ENCODE assay signal across 24 cellular contexts in the genomic region with DNA sequence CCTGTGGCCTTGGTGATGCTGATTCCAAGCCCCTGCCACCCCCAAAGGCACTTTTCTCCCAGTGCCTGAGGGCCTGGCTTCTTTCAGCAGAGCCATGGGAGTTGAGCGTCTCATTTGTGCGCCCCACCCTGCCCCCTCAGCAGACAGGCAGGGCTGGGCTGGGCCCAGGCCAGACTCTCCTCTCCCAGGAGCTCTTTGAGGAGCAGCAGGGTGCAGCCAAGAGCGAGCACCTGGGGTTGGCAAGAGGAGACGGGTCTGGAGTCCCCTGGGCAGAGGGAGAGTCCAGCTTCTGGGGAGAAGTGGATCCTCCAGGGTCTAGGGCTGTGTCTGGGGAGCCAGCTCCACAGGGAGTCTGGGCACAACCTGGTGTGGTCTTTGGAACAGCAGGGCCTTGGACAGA. TPM values are rescaled to one million over a fixed set of nuclear protein-coding genes. Genes with fewer than 3 reads are reported as not detected.
"Had no signal": no experiment of that assay in that cellular context is flagged by ENCODE, and none has a peak within 500 bp of the region (broad histone marks: within the 10 kb centered on the region; RNA-seq: fewer than 3 reads in every experiment).

No MANE protein-coding gene starts in this region.

- H3K9me3 Mint-ChIP-seq: activated B cell treated with CpG ODN at 0.5 μM for 24 hours; activated CD4-positive, alpha-beta memory T cell treated with anti-CD3 and anti-CD28 coated beads for 36 hours; activated naive CD4-positive, alpha-beta T cell treated with anti-CD3 and anti-CD28 coated beads, Interleukin-2, amount 50 U/mL, for 72 hours; activated T-helper 1 cell treated with anti-CD3 and anti-CD28 coated beads, Interleukin-12 subunit alpha, Interleukin-12 subunit beta, Interleukin-2, Interleukin-4 antibody, amounts not matched to agents 30 ng/mL and 10 ng/mL and 1 ng/mL, durations not matched to agents 14 hours and 24 hours and 36 hours; effector memory CD8-positive, alpha-beta T cell; stimulated activated naive CD8-positive, alpha-beta T cell treated with anti-CD3 and anti-CD28 coated beads, Interleukin-15, amount 100 ng/mL, for 72 hours had no signal

- H3K27ac ChIP-seq: left lung, neutrophil, skin epidermis, testis had no signal

- H3K4me3 Mint-ChIP-seq: activated B cell treated with CpG ODN at 0.5 μM for 24 hours; activated CD4-positive, alpha-beta memory T cell treated with anti-CD3 and anti-CD28 coated beads for 36 hours; activated T-helper 1 cell treated with anti-CD3 and anti-CD28 coated beads, Interleukin-12 subunit alpha, Interleukin-12 subunit beta, Interleukin-2, Interleukin-4 antibody, amounts not matched to agents 30 ng/mL and 10 ng/mL and 1 ng/mL, durations not matched to agents 14 hours and 24 hours and 36 hours; effector memory CD8-positive, alpha-beta T cell; stimulated activated naive CD8-positive, alpha-beta T cell treated with anti-CD3 and anti-CD28 coated beads, Interleukin-15, amount 100 ng/mL, for 72 hours had no signal

- H3K27me3 ChIP-seq: testis had no signal

- H3K4me1 Mint-ChIP-seq: activated B cell treated with CpG ODN at 0.5 μM for 24 hours had no signal

- H3K27me3 Mint-ChIP-seq: activated B cell treated with CpG ODN at 0.5 μM for 24 hours had no signal

- ATAC-seq: activated naive CD4-positive, alpha-beta T cell treated with anti-CD3 and anti-CD28 coated beads, Interleukin-2, amount 50 U/mL, for 72 hours; effector memory CD8-positive, alpha-beta T cell; left lung; stimulated activated naive CD8-positive, alpha-beta T cell treated with anti-CD3 and anti-CD28 coated beads, Interleukin-15, amount 100 ng/mL, for 72 hours had no signal

- DNase-seq: activated B cell treated with CpG ODN at 0.5 μM for 24 hours; activated CD4-positive, alpha-beta memory T cell treated with anti-CD3 and anti-CD28 coated beads for 36 hours; activated CD4-positive, alpha-beta T cell treated with anti-CD3 and anti-CD28 coated beads for 4 hours; activated gamma-delta T cell treated with Interleukin-2 at 50 U/mL for 16 hours; activated T-cell treated with anti-CD3 and anti-CD28 coated beads for 4 hours; amniotic stem cell; dermis blood vessel endothelial cell; effector memory CD8-positive, alpha-beta T cell; foreskin melanocyte; head of caudate nucleus; stimulated activated CD4-positive, alpha-beta T cell treated with anti-CD3 and anti-CD28 coated beads, Interleukin-15, amount 100 ng/mL, for 24 hours; stimulated activated CD4-positive, alpha-beta T cell treated with anti-CD3 and anti-CD28 coated beads, Interleukin-4, amount 100 ng/mL, for 1 hour; stimulated activated naive CD8-positive, alpha-beta T cell treated with anti-CD3 and anti-CD28 coated beads, Interleukin-15, amount 100 ng/mL, for 72 hours; T-helper 1 cell; T-helper 9 cell; testis had no signal

- H3K9me3 ChIP-seq: left lung, neutrophil, testis had no signal

- H3K36me3 Mint-ChIP-seq: activated CD4-positive, alpha-beta memory T cell treated with anti-CD3 and anti-CD28 coated beads for 36 hours; activated naive CD4-positive, alpha-beta T cell treated with anti-CD3 and anti-CD28 coated beads, Interleukin-2, amount 50 U/mL, for 72 hours had no signal

- H3K4me1 ChIP-seq: left lung, testis had no signal

- H3K36me3 ChIP-seq: left lung, neutrophil had no signal

- H3K4me3 ChIP-seq: left lung, skin epidermis, testis had no signal

- H3K27ac Mint-ChIP-seq: activated B cell treated with CpG ODN at 0.5 μM for 24 hours; activated CD4-positive, alpha-beta memory T cell treated with anti-CD3 and anti-CD28 coated beads for 36 hours; activated naive CD4-positive, alpha-beta T cell treated with anti-CD3 and anti-CD28 coated beads, Interleukin-2, amount 50 U/mL, for 72 hours; activated T-helper 1 cell treated with anti-CD3 and anti-CD28 coated beads, Interleukin-12 subunit alpha, Interleukin-12 subunit beta, Interleukin-2, Interleukin-4 antibody, amounts not matched to agents 30 ng/mL and 10 ng/mL and 1 ng/mL, durations not matched to agents 14 hours and 24 hours and 36 hours; effector memory CD8-positive, alpha-beta T cell had no signal

RNA-seq across cellular contexts. Expression of gene NPPC, which starts 21.2 kb away (rescaled TPM):
- total RNA-seq: activated B cell treated with CpG ODN at 0.5 μM for 24 hours, fibroblast of lung, kidney epithelial cell, left lung, mononuclear cell, testis had no signal
- polyA plus RNA-seq: fibroblast of lung had no signal
